Comparison of ENCODE assay signal across 13 cellular contexts in genomic region chr17:32769846-32770245, GRCh38.
A peak's percentile ranks its signal among the peaks of the same experiment; 100 is the strongest.
DNase-seq lines count a peak whose midpoint lies in the region; TF ChIP-seq lines count a peak whose summit lies in the region.
"Had no signal": no experiment of that assay in that cellular context is flagged by ENCODE, and none has a peak within 500 bp of the region (broad histone marks: within the 10 kb centered on the region; RNA-seq: fewer than 3 reads in every experiment).

No MANE protein-coding gene starts in this region.

- no peak overlapping the region for H3K27ac ChIP-seq in neural cell (ENCODE audit: low read length)
- no peak overlapping the region for H3K27ac ChIP-seq in dorsolateral prefrontal cortex
- no peak overlapping the region for H3K27ac ChIP-seq in stomach

- TF ChIP-seq CTCF in neural cell (IDR thresholded peaks at IDR 0.05; ENCODE audit: poor library complexity, severe bottlenecking) (peak; percentile 53), dorsolateral prefrontal cortex (IDR thresholded peaks at IDR 0.05 in 54 of 56, conservative IDR thresholded peaks at IDR 0.05 in 2 of 56; ENCODE audit: low read depth in 1 of 56, partially characterized antibody in 56 of 56) (peak in 27 of 56 donors; percentile 7 to 54 (median 29)), stomach (IDR thresholded peaks at IDR 0.05) (no peak)

- H3K36me3 ChIP-seq in neural cell (ENCODE audit: insufficient read depth, low read length) (no peaks in the 10 kb centered on the region), stomach (peaks cover 0 to 49% (median 31%) of the 10 kb centered on the region in 4 donors)

- no peaks in the 10 kb centered on the region for H3K9me2 ChIP-seq in neural cell (ENCODE audit: insufficient read depth, low read length)

- H3K4me3 ChIP-seq in neural cell (ENCODE audit: low read length) (no peak overlapping the region), dorsolateral prefrontal cortex (no peak overlapping the region), stomach (no peak overlapping the region)

- no peaks in the 10 kb centered on the region for H3F3A ChIP-seq in neural cell (ENCODE audit: insufficient read depth, low read length, poor library complexity, severe bottlenecking)

- no peak for TF ChIP-seq EP300 in neural cell (conservative IDR thresholded peaks at IDR 0.05; ENCODE audit: poor library complexity, severe bottlenecking)
- no peak for TF ChIP-seq EP300 in stomach (IDR thresholded peaks at IDR 0.05)

- no peaks in the 10 kb centered on the region for H3K4me1 ChIP-seq in stomach

- no peak overlapping the region for H3K4me2 ChIP-seq in neural cell (ENCODE audit: low read length)

- H2AFZ ChIP-seq in neural cell (ENCODE audit: low read depth, low read length), result no peak overlapping the region

- intact Hi-C loops in dorsolateral prefrontal cortex (cut with DNase I) (loop anchor here in 1 of 2 donors (5.0 kb wide), 1 partner anchor 288 kb away; no protein-coding TSS in a partner anchor), stomach (cut with DNase I; ENCODE audit: low total_unique reads) (loop anchor here (10.0 kb wide), 1 partner anchor 105 kb away; no protein-coding TSS in a partner anchor)

- no peaks in the 10 kb centered on the region for H3K79me2 ChIP-seq in neural cell (replicated peaks; ENCODE audit: insufficient read depth, low read length)

- H3K9ac ChIP-seq in neural cell (ENCODE audit: low read length), result no peak overlapping the region

- no peaks in the 10 kb centered on the region for H4K20me1 ChIP-seq in neural cell (ENCODE audit: insufficient read depth)

- peak; percentile 38 for DNase-seq in HCEC 1CT
- peak; percentile 8 for DNase-seq in NCI-H2171 (lab: John Stamatoyannopoulos, UW)
- DNase-seq in cerebellar cortex (ENCODE audit: low spot score), result peak; percentile 21
- no peak for DNase-seq in dorsolateral prefrontal cortex
- DNase-seq in activated CD4-positive, CD25-positive, alpha-beta regulatory T cell (lab: John Stamatoyannopoulos, UW), result no peak
- DNase-seq in HK-2 (ENCODE audit: unreplicated experiment), result no peak
- no peak for DNase-seq in stomach
- DNase-seq: activated CD8-positive, alpha-beta memory T cell treated with anti-CD3 and anti-CD28 coated beads, Interleukin-2, amount 50 U/mL, for 4 hours; CD8-positive, alpha-beta memory T cell; naive thymus-derived CD8-positive, alpha-beta T cell; OCI-M1; stimulated activated naive CD4-positive, alpha-beta T cell had no signal

- 32 to 60% (median 39%) methylated on average over 3 of the region's 3 CpGs for WGBS in stomach, 5 donors

- H3K9me3 ChIP-seq in neural cell (ENCODE audit: low read length) (no peaks in the 10 kb centered on the region), stomach (no peaks in the 10 kb centered on the region)

- no peaks in the 10 kb centered on the region for H3K27me3 ChIP-seq in neural cell (ENCODE audit: insufficient read depth, low read depth, low read length)
- H3K27me3 ChIP-seq in dorsolateral prefrontal cortex, result no peaks in the 10 kb centered on the region
- H3K27me3 ChIP-seq in stomach, result no peaks in the 10 kb centered on the region

- peak; percentile 62 for TF ChIP-seq RAD21 in neural cell (conservative IDR thresholded peaks at IDR 0.05)

- no peak for TF ChIP-seq POLR2A in stomach (IDR thresholded peaks at IDR 0.05)

TF ChIP-seq in neural cell, 6 proteins besides CTCF, POLR2A, EP300 and RAD21:
- TF ChIP-seq SMC3 (conservative IDR thresholded peaks at IDR 0.05; ENCODE audit: poor library complexity), result peak; percentile 53
- TF ChIP-seq POLR2AphosphoS5 (IDR thresholded peaks at IDR 0.05), result no peak

Comparison
In these comparisons a context has a peak if more than half of its experiments do, and no peak if none do; other contexts are left out.
1. DNase-seq: peak in HCEC 1CT (single experiment), NCI-H2171 (single experiment) and cerebellar cortex (single experiment); none in dorsolateral prefrontal cortex (0 of 10), activated CD4-positive, CD25-positive, alpha-beta regulatory T cell (0 of 4), HK-2 (single experiment) and stomach (single experiment).